Comparison of ENCODE assay signal across 25 cellular contexts in the genomic region with DNA sequence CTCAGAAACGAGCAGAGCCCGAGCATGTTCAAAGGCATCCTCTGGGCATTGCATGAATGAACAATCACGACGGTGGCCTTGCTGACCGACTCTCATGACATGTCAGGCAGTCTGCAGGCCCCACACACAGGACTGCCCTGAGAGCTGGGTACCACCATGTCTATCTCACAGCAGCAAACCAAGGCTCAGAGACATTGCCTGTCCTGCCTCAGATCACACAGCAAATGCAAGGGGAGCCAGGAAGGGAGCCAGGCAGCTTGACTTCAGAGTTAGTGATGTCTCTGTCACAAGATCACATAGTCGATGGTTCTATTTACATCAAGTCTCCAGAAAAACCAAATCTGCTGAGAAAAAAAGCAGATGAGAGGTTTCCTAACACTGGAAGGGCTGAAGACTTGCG. TPM values are rescaled to one million over a fixed set of nuclear protein-coding genes. Genes with fewer than 3 reads are reported as not detected.
"Had no signal": no experiment of that assay in that cellular context is flagged by ENCODE, and none has a peak within 500 bp of the region (broad histone marks: within the 10 kb centered on the region; RNA-seq: fewer than 3 reads in every experiment).

No MANE protein-coding gene starts in this region.

- H3K9me3 ChIP-seq: body of pancreas, SJCRH30, SK-N-SH had no signal

- H3K9me2 ChIP-seq: SK-N-SH had no signal

- H3K27ac Mint-ChIP-seq: activated CD4-positive, alpha-beta T cell treated with anti-CD3 and anti-CD28 coated beads for 36 hours; activated CD4-positive, alpha-beta T cell treated with anti-CD3 and anti-CD28 coated beads, Interleukin-2, amount 10 ng/mL, durations not matched to agents 7 days and 5 days; activated naive CD4-positive, alpha-beta T cell treated with anti-CD3 and anti-CD28 coated beads, Interleukin-2, amount 50 U/mL, for 24 hours; activated naive CD8-positive, alpha-beta T cell treated with anti-CD3 and anti-CD28 coated beads, Interleukin-2, amount 10 ng/mL, durations not matched to agents 7 days and 5 days; T-helper 1 cell treated with Interleukin-12 subunit alpha and Interleukin-12 subunit beta and Interleukin-4 antibody, amounts not matched to agents 30 μg/mL and 1 μg/mL, for 36 hours; T-helper 2 cell treated with Interferon-gamma antibody and Interleukin-4, amounts not matched to agents 5 μg/mL and 100 μg/mL, for 36 hours; WTC11 had no signal

- H3K9me3 Mint-ChIP-seq: activated CD4-positive, alpha-beta T cell treated with anti-CD3 and anti-CD28 coated beads, Interleukin-2, amount 10 ng/mL, durations not matched to agents 7 days and 5 days; activated naive CD4-positive, alpha-beta T cell treated with anti-CD3 and anti-CD28 coated beads, Interleukin-2, amount 50 U/mL, for 24 hours; activated naive CD8-positive, alpha-beta T cell treated with anti-CD3 and anti-CD28 coated beads, Interleukin-2, amount 10 ng/mL, durations not matched to agents 7 days and 5 days; T-helper 1 cell treated with Interleukin-12 subunit alpha and Interleukin-12 subunit beta and Interleukin-4 antibody, amounts not matched to agents 30 μg/mL and 1 μg/mL, for 36 hours; T-helper 2 cell treated with Interferon-gamma antibody and Interleukin-4, amounts not matched to agents 5 μg/mL and 100 μg/mL, for 36 hours; WTC11 had no signal

- H3K4me1 ChIP-seq: body of pancreas had no signal

- DNase-seq: activated CD4-positive, alpha-beta T cell treated with anti-CD3 and anti-CD28 coated beads for 36 hours; activated CD4-positive, alpha-beta T cell treated with anti-CD3 and anti-CD28 coated beads, Interleukin-2, amount 10 ng/mL, durations not matched to agents 7 days and 5 days; activated CD4-positive, alpha-beta T cell treated with anti-CD3 and anti-CD28 coated beads, Interleukin-2, amount 50 U/mL, for 48 hours; activated CD8-positive, alpha-beta memory T cell treated with anti-CD3 and anti-CD28 coated beads, Interleukin-2, amount 50 U/mL, for 4 hours; activated effector memory CD4-positive, alpha-beta T cell treated with Interleukin-2 at 50 U/mL for 16 hours; activated naive CD4-positive, alpha-beta T cell; activated naive CD8-positive, alpha-beta T cell treated with anti-CD3 and anti-CD28 coated beads, Interleukin-2, amount 10 ng/mL, durations not matched to agents 7 days and 5 days; activated T-cell treated with anti-CD3 and anti-CD28 coated beads, Interleukin-2, amount 50 U/mL, for 48 hours; amygdala; body of pancreas; caudate nucleus; cerebellar nuclear complex; NCI-H1092 treated with DMSO at 0.1 percent for 48 hours; NCI-H187; NCI-H2081; NCI-H2171 treated with DMSO at 0.1 percent for 48 hours; NCI-H2227 treated with DMSO at 0.1 percent for 48 hours; NCI-H446 treated with DMSO at 0.1 percent for 48 hours; SHP77; SK-N-SH had no signal

- H3K27me3 Mint-ChIP-seq: activated CD4-positive, alpha-beta T cell treated with anti-CD3 and anti-CD28 coated beads for 36 hours; activated CD4-positive, alpha-beta T cell treated with anti-CD3 and anti-CD28 coated beads, Interleukin-2, amount 10 ng/mL, durations not matched to agents 7 days and 5 days; activated naive CD4-positive, alpha-beta T cell treated with anti-CD3 and anti-CD28 coated beads, Interleukin-2, amount 50 U/mL, for 24 hours had no signal

- H3K4me2 ChIP-seq: SK-N-SH had no signal

- H3K9ac ChIP-seq: SK-N-SH had no signal

- H3K4me3 Mint-ChIP-seq: activated CD4-positive, alpha-beta T cell treated with anti-CD3 and anti-CD28 coated beads for 36 hours; activated CD4-positive, alpha-beta T cell treated with anti-CD3 and anti-CD28 coated beads, Interleukin-2, amount 10 ng/mL, durations not matched to agents 7 days and 5 days; activated naive CD4-positive, alpha-beta T cell treated with anti-CD3 and anti-CD28 coated beads, Interleukin-2, amount 50 U/mL, for 24 hours; activated naive CD8-positive, alpha-beta T cell treated with anti-CD3 and anti-CD28 coated beads, Interleukin-2, amount 10 ng/mL, durations not matched to agents 7 days and 5 days; T-helper 1 cell treated with Interleukin-12 subunit alpha and Interleukin-12 subunit beta and Interleukin-4 antibody, amounts not matched to agents 30 μg/mL and 1 μg/mL, for 36 hours; T-helper 2 cell treated with Interferon-gamma antibody and Interleukin-4, amounts not matched to agents 5 μg/mL and 100 μg/mL, for 36 hours; WTC11 had no signal

- H3K27ac ChIP-seq: body of pancreas, SJCRH30 had no signal

- H3K4me3 ChIP-seq: body of pancreas, SJCRH30 had no signal

- H3K36me3 Mint-ChIP-seq: activated naive CD4-positive, alpha-beta T cell treated with anti-CD3 and anti-CD28 coated beads, Interleukin-2, amount 50 U/mL, for 24 hours; activated naive CD8-positive, alpha-beta T cell treated with anti-CD3 and anti-CD28 coated beads, Interleukin-2, amount 10 ng/mL, durations not matched to agents 7 days and 5 days; WTC11 had no signal

- H3K36me3 ChIP-seq: SJCRH30 had no signal

- H3K4me1 Mint-ChIP-seq: activated CD4-positive, alpha-beta T cell treated with anti-CD3 and anti-CD28 coated beads for 36 hours; activated naive CD4-positive, alpha-beta T cell treated with anti-CD3 and anti-CD28 coated beads, Interleukin-2, amount 50 U/mL, for 24 hours had no signal

- H3K27me3 ChIP-seq: body of pancreas, SJCRH30 had no signal

RNA-seq across cellular contexts. Expression of a gene that starts 16.1 kb away (rescaled TPM):
- total RNA-seq: activated CD4-positive, alpha-beta T cell treated with anti-CD3 and anti-CD28 coated beads for 36 hours; activated CD4-positive, alpha-beta T cell treated with anti-CD3 and anti-CD28 coated beads, Interleukin-2, amount 10 ng/mL, durations not matched to agents 7 days and 5 days had no signal
